In the genomic region with DNA sequence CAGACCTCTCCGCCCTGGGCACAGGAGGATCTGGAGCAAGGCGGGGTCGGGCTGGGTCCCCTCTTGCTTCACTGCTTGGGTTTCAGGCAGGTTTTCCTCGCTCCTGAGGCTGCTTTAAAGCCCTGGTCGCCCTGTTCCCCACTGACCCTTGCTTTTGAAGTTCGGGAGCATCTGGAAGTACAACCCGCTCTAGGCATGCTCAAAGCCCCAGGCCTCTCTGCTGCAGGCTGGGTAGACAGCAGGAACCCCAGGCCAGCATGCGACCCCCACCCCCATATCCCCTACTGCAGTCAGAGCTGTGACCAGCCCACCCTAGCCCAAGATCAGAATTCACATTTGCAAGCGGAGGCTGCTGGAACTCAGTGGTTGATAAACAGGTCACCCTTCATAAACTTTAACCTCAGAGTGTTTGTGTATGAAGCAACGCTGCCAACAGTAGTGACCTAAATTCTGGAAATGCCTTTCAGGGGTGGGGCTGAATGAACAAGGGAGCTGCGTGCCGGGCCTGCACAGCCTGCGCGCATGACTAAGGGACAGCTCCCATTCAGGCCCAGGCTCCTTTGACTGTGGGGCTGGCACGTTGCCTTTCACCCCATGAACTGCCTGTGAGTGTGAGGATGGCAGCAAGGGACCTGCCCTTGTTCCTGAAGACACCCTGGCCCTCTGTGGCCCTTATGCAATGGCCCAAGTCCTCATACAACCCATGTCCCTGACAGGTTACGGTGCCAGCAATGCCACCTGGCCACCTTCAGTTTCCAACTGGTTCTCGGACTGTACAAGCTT, we compare ENCODE assay signal across 1 cellular context.
TF ChIP-seq lines count a peak whose summit lies in the region.

No MANE protein-coding gene starts in this region.

TF ChIP-seq in K562, 482 proteins besides CTCF, POLR2A, EP300 and RAD21 (continued from another document and continues in another):
- TF ChIP-seq, protein P1, sequence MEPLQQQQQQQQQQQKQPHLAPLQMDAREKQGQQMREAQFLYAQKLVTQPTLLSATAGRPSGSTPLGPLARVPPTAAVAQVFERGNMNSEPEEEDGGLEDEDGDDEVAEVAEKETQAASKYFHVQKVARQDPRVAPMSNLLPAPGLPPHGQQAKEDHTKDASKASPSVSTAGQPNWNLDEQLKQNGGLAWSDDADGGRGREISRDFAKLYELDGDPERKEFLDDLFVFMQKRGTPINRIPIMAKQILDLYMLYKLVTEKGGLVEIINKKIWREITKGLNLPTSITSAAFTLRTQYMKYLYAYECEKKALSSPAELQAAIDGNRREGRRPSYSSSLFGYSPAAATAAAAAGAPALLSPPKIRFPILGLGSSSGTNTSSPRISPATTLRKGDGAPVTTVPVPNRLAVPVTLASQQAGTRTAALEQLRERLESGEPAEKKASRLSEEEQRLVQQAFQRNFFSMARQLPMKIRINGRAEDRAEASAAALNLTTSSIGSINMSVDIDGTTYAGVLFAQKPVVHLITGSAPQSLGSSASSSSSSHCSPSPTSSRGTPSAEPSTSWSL (CRISPR knock-in tag; IDR thresholded peaks at IDR 0.05; ENCODE audit: borderline replicate concordance), result no peak
- no peak for TF ChIP-seq RFX5 (IDR thresholded peaks at IDR 0.05; ENCODE audit: low read depth, low read length)
- no peak for TF ChIP-seq RBM22 (IDR thresholded peaks at IDR 0.05; ENCODE audit: low read depth, low read length, poor library complexity, severe bottlenecking)
- TF ChIP-seq ZNF699 (CRISPR knock-in tag; IDR thresholded peaks at IDR 0.05; ENCODE audit: insufficient replicate concordance), result no peak
- TF ChIP-seq ASH1L (IDR thresholded peaks at IDR 0.05; ENCODE audit: borderline replicate concordance, low read depth, partially characterized antibody), result no peak
- TF ChIP-seq, protein P2, sequence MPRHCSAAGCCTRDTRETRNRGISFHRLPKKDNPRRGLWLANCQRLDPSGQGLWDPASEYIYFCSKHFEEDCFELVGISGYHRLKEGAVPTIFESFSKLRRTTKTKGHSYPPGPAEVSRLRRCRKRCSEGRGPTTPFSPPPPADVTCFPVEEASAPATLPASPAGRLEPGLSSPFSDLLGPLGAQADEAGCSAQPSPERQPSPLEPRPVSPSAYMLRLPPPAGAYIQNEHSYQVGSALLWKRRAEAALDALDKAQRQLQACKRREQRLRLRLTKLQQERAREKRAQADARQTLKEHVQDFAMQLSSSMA (CRISPR knock-in tag; IDR thresholded peaks at IDR 0.05), result no peak
- TF ChIP-seq ZNF316 (IDR thresholded peaks at IDR 0.05), result no peak
- no peak for TF ChIP-seq HOXB6 (CRISPR knock-in tag; IDR thresholded peaks at IDR 0.05; ENCODE audit: borderline replicate concordance)
- TF ChIP-seq, protein P3, sequence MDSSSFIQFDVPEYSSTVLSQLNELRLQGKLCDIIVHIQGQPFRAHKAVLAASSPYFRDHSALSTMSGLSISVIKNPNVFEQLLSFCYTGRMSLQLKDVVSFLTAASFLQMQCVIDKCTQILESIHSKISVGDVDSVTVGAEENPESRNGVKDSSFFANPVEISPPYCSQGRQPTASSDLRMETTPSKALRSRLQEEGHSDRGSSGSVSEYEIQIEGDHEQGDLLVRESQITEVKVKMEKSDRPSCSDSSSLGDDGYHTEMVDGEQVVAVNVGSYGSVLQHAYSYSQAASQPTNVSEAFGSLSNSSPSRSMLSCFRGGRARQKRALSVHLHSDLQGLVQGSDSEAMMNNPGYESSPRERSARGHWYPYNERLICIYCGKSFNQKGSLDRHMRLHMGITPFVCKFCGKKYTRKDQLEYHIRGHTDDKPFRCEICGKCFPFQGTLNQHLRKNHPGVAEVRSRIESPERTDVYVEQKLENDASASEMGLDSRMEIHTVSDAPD (CRISPR knock-in tag; IDR thresholded peaks at IDR 0.05), result no peak
- TF ChIP-seq, protein P4, sequence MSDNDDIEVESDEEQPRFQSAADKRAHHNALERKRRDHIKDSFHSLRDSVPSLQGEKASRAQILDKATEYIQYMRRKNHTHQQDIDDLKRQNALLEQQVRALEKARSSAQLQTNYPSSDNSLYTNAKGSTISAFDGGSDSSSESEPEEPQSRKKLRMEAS (CRISPR knock-in tag; IDR thresholded peaks at IDR 0.05), result peak; percentile 70; the same call in 1 of the 2 replicates
- TF ChIP-seq TBP (optimal IDR thresholded peaks at IDR 0.05; ENCODE audit: low read depth, low read length), result peak; percentile 31
- no peak for TF ChIP-seq ZNF197 (CRISPR knock-in tag; IDR thresholded peaks at IDR 0.05; ENCODE audit: low read depth)
- TF ChIP-seq, protein P5, sequence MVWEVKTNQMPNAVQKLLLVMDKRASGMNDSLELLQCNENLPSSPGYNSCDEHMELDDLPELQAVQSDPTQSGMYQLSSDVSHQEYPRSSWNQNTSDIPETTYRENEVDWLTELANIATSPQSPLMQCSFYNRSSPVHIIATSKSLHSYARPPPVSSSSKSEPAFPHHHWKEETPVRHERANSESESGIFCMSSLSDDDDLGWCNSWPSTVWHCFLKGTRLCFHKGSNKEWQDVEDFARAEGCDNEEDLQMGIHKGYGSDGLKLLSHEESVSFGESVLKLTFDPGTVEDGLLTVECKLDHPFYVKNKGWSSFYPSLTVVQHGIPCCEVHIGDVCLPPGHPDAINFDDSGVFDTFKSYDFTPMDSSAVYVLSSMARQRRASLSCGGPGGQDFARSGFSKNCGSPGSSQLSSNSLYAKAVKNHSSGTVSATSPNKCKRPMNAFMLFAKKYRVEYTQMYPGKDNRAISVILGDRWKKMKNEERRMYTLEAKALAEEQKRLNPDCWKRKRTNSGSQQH (CRISPR knock-in tag; IDR thresholded peaks at IDR 0.05), result no peak
- no peak for TF ChIP-seq ILF3 (IDR thresholded peaks at IDR 0.05; ENCODE audit: borderline replicate concordance)
- no peak for TF ChIP-seq SOX6 (IDR thresholded peaks at IDR 0.05)
- TF ChIP-seq POLR2B (IDR thresholded peaks at IDR 0.05; ENCODE audit: low read depth, partially characterized antibody), result no peak
- TF ChIP-seq, protein P6, sequence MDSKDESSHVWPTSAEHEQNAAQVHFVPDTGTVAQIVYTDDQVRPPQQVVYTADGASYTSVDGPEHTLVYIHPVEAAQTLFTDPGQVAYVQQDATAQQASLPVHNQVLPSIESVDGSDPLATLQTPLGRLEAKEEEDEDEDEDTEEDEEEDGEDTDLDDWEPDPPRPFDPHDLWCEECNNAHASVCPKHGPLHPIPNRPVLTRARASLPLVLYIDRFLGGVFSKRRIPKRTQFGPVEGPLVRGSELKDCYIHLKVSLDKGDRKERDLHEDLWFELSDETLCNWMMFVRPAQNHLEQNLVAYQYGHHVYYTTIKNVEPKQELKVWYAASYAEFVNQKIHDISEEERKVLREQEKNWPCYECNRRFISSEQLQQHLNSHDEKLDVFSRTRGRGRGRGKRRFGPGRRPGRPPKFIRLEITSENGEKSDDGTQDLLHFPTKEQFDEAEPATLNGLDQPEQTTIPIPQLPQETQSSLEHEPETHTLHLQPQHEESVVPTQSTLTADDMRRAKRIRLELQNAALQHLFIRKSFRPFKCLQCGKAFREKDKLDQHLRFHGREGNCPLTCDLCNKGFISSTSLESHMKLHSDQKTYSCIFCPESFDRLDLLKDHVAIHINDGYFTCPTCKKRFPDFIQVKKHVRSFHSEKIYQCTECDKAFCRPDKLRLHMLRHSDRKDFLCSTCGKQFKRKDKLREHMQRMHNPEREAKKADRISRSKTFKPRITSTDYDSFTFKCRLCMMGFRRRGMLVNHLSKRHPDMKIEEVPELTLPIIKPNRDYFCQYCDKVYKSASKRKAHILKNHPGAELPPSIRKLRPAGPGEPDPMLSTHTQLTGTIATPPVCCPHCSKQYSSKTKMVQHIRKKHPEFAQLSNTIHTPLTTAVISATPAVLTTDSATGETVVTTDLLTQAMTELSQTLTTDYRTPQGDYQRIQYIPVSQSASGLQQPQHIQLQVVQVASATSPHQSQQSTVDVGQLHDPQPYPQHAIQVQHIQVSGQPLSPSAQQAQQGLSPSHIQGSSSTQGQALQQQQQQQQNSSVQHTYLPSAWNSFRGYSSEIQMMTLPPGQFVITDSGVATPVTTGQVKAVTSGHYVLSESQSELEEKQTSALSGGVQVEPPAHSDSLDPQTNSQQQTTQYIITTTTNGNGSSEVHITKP (IDR thresholded peaks at IDR 0.05; ENCODE audit: partially characterized antibody), result no peak
- TF ChIP-seq, protein P7, sequence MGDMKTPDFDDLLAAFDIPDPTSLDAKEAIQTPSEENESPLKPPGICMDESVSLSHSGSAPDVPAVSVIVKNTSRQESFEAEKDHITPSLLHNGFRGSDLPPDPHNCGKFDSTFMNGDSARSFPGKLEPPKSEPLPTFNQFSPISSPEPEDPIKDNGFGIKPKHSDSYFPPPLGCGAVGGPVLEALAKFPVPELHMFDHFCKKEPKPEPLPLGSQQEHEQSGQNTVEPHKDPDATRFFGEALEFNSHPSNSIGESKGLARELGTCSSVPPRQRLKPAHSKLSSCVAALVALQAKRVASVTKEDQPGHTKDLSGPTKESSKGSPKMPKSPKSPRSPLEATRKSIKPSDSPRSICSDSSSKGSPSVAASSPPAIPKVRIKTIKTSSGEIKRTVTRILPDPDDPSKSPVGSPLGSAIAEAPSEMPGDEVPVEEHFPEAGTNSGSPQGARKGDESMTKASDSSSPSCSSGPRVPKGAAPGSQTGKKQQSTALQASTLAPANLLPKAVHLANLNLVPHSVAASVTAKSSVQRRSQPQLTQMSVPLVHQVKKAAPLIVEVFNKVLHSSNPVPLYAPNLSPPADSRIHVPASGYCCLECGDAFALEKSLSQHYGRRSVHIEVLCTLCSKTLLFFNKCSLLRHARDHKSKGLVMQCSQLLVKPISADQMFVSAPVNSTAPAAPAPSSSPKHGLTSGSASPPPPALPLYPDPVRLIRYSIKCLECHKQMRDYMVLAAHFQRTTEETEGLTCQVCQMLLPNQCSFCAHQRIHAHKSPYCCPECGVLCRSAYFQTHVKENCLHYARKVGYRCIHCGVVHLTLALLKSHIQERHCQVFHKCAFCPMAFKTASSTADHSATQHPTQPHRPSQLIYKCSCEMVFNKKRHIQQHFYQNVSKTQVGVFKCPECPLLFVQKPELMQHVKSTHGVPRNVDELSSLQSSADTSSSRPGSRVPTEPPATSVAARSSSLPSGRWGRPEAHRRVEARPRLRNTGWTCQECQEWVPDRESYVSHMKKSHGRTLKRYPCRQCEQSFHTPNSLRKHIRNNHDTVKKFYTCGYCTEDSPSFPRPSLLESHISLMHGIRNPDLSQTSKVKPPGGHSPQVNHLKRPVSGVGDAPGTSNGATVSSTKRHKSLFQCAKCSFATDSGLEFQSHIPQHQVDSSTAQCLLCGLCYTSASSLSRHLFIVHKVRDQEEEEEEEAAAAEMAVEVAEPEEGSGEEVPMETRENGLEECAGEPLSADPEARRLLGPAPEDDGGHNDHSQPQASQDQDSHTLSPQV (IDR thresholded peaks at IDR 0.05), result peak; percentile 81
- no peak for TF ChIP-seq SIX5 (IDR thresholded peaks at IDR 0.05; ENCODE audit: borderline replicate concordance in 1 of 2, insufficient read depth in 1 of 2, low read depth in 1 of 2, low read length in 2 of 2)
- TF ChIP-seq, protein P8, sequence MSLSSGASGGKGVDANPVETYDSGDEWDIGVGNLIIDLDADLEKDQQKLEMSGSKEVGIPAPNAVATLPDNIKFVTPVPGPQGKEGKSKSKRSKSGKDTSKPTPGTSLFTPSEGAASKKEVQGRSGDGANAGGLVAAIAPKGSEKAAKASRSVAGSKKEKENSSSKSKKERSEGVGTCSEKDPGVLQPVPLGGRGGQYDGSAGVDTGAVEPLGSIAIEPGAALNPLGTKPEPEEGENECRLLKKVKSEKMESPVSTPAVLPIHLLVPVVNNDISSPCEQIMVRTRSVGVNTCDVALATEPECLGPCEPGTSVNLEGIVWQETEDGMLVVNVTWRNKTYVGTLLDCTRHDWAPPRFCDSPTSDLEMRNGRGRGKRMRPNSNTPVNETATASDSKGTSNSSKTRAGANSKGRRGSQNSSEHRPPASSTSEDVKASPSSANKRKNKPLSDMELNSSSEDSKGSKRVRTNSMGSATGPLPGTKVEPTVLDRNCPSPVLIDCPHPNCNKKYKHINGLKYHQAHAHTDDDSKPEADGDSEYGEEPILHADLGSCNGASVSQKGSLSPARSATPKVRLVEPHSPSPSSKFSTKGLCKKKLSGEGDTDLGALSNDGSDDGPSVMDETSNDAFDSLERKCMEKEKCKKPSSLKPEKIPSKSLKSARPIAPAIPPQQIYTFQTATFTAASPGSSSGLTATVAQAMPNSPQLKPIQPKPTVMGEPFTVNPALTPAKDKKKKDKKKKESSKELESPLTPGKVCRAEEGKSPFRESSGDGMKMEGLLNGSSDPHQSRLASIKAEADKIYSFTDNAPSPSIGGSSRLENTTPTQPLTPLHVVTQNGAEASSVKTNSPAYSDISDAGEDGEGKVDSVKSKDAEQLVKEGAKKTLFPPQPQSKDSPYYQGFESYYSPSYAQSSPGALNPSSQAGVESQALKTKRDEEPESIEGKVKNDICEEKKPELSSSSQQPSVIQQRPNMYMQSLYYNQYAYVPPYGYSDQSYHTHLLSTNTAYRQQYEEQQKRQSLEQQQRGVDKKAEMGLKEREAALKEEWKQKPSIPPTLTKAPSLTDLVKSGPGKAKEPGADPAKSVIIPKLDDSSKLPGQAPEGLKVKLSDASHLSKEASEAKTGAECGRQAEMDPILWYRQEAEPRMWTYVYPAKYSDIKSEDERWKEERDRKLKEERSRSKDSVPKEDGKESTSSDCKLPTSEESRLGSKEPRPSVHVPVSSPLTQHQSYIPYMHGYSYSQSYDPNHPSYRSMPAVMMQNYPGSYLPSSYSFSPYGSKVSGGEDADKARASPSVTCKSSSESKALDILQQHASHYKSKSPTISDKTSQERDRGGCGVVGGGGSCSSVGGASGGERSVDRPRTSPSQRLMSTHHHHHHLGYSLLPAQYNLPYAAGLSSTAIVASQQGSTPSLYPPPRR (CRISPR knock-in tag; IDR thresholded peaks at IDR 0.05; ENCODE audit: borderline replicate concordance), result no peak
- TF ChIP-seq, protein P9, sequence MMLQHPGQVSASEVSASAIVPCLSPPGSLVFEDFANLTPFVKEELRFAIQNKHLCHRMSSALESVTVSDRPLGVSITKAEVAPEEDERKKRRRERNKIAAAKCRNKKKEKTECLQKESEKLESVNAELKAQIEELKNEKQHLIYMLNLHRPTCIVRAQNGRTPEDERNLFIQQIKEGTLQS (IDR thresholded peaks at IDR 0.05), result no peak
- TF ChIP-seq, protein P9 (CRISPR knock-in tag; conservative IDR thresholded peaks at IDR 0.05), result no peak
- TF ChIP-seq ETV1 (tag; conservative IDR thresholded peaks at IDR 0.05; ENCODE audit: low read depth), result no peak
- no peak for TF ChIP-seq POLR3A (IDR thresholded peaks at IDR 0.05; ENCODE audit: borderline replicate concordance, extremely low read depth, insufficient read depth, insufficient read length)
- TF ChIP-seq ZNF282 (CRISPR knock-in tag; IDR thresholded peaks at IDR 0.05), result no peak
